Comparison of ENCODE assay signal across 12 cellular contexts in the genomic region with DNA sequence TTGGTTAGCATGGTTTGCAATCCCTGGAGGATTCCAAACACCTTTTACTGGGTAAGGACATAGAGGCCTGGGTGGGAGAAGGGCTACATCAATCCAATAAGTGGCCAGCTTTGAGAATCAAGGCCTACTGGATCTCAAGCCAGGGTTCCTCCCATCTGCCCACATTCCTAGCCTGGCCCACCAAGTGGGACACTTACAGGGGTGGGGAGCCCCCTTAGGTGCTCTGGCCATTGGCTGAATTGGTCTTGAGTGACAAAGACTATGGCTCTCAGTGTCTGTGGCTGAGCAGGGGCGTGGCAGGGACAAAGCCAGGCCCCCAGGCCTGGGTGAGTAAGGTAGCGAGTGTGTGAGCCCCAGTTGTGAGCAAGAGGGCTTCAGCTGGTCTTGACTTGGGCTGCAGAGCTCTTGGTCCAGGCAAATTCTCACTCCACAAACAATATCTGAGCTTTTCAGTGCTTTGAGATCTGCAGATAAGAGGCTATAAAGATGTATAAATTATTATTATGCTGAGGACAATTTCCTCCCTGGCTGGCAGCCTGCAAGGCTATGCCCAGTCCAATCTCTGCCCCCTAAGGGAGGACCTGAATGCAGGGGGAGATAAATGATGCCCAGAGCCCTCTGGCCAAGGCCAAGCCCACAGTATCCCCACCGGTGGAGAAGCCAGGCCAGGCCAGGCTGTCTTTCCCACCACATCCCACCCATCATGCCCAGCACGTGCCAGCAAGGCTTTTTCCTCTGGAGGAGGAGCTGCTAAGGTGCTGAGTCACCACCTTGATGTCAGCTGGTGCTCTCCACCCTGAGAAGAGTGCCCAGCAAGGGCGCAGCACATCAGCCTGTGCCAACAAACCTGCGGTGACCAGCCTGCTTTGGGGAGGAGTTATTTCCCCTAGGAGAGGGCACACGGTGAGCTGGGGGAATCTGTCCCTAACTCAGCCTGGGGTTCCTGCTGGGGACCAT.
DNase-seq lines count a peak whose midpoint lies in the region; TF ChIP-seq lines count a peak whose summit lies in the region.
"Had no signal": no experiment of that assay in that cellular context is flagged by ENCODE, and none has a peak within 500 bp of the region (broad histone marks: within the 10 kb centered on the region; RNA-seq: fewer than 3 reads in every experiment).

No MANE protein-coding gene starts in this region.

- TF ChIP-seq CTCF in Calu3 (IDR thresholded peaks at IDR 0.05; ENCODE audit: unreplicated experiment) = no peak
- no peak for TF ChIP-seq CTCF in HFFc6 (IDR thresholded peaks at IDR 0.05)
- TF ChIP-seq CTCF in VCaP (conservative IDR thresholded peaks at IDR 0.05) = no peak
- no peak for TF ChIP-seq CTCF in A673 (conservative IDR thresholded peaks at IDR 0.05; ENCODE audit: low read depth, low read length)
- no peak for TF ChIP-seq CTCF in right atrium auricular region (IDR thresholded peaks at IDR 0.05)

- peaks cover 4% of the 10 kb centered on the region for H3K4me1 ChIP-seq in A673 (ENCODE audit: insufficient read depth, low read length, poor library complexity, severe bottlenecking)
- H3K4me1 ChIP-seq in right atrium auricular region = peaks cover 0 to 35% of the 10 kb centered on the region in 2 donors

- H3K36me3 ChIP-seq in A673 (ENCODE audit: insufficient read depth, low read length, poor library complexity, severe bottlenecking) = no peaks in the 10 kb centered on the region
- H3K36me3 ChIP-seq in right atrium auricular region = no peaks in the 10 kb centered on the region

- intact Hi-C loops in Calu3 (cut with micrococcal nuclease; ENCODE audit: unreplicated experiment) = no loop called here
- intact Hi-C loops in A673 (cut with micrococcal nuclease; ENCODE audit: unreplicated experiment) = no loop called here

- H3K9me3 Mint-ChIP-seq in Calu3 (ENCODE audit: low read depth, unreplicated experiment) (no peaks in the 10 kb centered on the region), HFFc6 (no peaks in the 10 kb centered on the region)

- CTCF ChIA-PET in Calu3 (lab: Charles Lee) (interaction anchor here (0.8 to 1.2 kb wide), 4 partner anchors 18 to 84 kb away, joined by 3 to 4 read pairs (median 3); no protein-coding TSS in a partner anchor), A673 (lab: Charles Lee) (interaction anchor here (0.8 kb wide), 1 partner anchor 63 kb away, joined by 3 read pairs; no protein-coding TSS in a partner anchor)

- H3K27ac ChIP-seq in VCaP (peak overlapping the region; percentile 62; the same call in 1 of the 2 replicates), A673 (ENCODE audit: low read depth, low read length, poor library complexity, severe bottlenecking) (no peak overlapping the region), right atrium auricular region (no peak overlapping the region)

- H3K27me3 Mint-ChIP-seq in Calu3 (ENCODE audit: unreplicated experiment) = no peaks in the 10 kb centered on the region
- H3K27me3 Mint-ChIP-seq in HFFc6 (ENCODE audit: insufficient read depth) = no peaks in the 10 kb centered on the region; the same call in 1 of the 2 replicates
- H3K27me3 Mint-ChIP-seq: brain had no signal

- POLR2A ChIA-PET in A673 (lab: Charles Lee; ENCODE audit: low non-redundant PET) = interaction anchor here (0.5 kb wide), 1 partner anchor 115 kb away, joined by 6 read pairs; no protein-coding TSS in a partner anchor

- DNase-seq in Calu3 (peak; percentile 65), HFFc6 (no peak), myocyte (ENCODE audit: low read depth) (peak; percentile 59), OCI-M1 (lab: John Stamatoyannopoulos, UW) (no peak), A673 (ENCODE audit: low spot score) (no peak), right atrium auricular region (ENCODE audit: low spot score) (no peak)
- DNase-seq: activated gamma-delta T cell treated with Interleukin-2 at 50 U/mL for 16 hours, Caco-2, Kasumi-1, T-helper 1 cell had no signal

- H3K4me3 ChIP-seq in A673 (ENCODE audit: low read depth, low read length, poor library complexity, severe bottlenecking) (no peak overlapping the region), right atrium auricular region (no peak overlapping the region)

- no TSS peak for BruUV-seq in Calu3 (replicated peaks; lab: Mats Ljungman, UMichigan)
- BruUV-seq in A673 (replicated peaks; lab: Mats Ljungman, UMichigan) = no TSS peak

- H3K36me3 Mint-ChIP-seq in Calu3 (ENCODE audit: insufficient read depth, unreplicated experiment) (peaks cover 16% of the 10 kb centered on the region), HFFc6 (ENCODE audit: low read depth) (no peaks in the 10 kb centered on the region)
- H3K36me3 Mint-ChIP-seq: brain had no signal

- H3K27me3 ChIP-seq in A673 (replicated peaks; ENCODE audit: insufficient read depth, low read depth, low read length, poor library complexity) = no peaks in the 10 kb centered on the region
- H3K27me3 ChIP-seq in right atrium auricular region = no peaks in the 10 kb centered on the region

- H3K4me1 Mint-ChIP-seq in Calu3 (ENCODE audit: low read depth, unreplicated experiment) = peaks cover 71% of the 10 kb centered on the region
- H3K4me1 Mint-ChIP-seq in HFFc6 (ENCODE audit: low read depth) = peaks cover 80% of the 10 kb centered on the region

- H3K9me3 ChIP-seq in A673 (ENCODE audit: low read depth, low read length, poor library complexity, severe bottlenecking) = no peaks in the 10 kb centered on the region
- H3K9me3 ChIP-seq in right atrium auricular region = no peaks in the 10 kb centered on the region

- H3K27ac Mint-ChIP-seq in Calu3 (ENCODE audit: unreplicated experiment) = peak overlapping the region; percentile 56
- H3K27ac Mint-ChIP-seq in HFFc6 = 0 out of 2 replicates have a peak overlapping the region, but pooled peaks have one; percentile 16
- H3K27ac Mint-ChIP-seq: brain had no signal

- H3K4me3 Mint-ChIP-seq in Calu3 (ENCODE audit: low read depth, unreplicated experiment) (no peak overlapping the region), HFFc6 (no peak overlapping the region)
- H3K4me3 Mint-ChIP-seq: brain had no signal

Comparison
In these comparisons a context has a peak if more than half of its experiments do, and no peak if none do; other contexts are left out.
1. DNase-seq: peak in Calu3 (single experiment) and myocyte (single experiment); none in HFFc6 (single experiment), OCI-M1 (single experiment), A673 (single experiment) and right atrium auricular region (single experiment).